ENCODE assay signal across 16 cellular contexts in the genomic region with DNA sequence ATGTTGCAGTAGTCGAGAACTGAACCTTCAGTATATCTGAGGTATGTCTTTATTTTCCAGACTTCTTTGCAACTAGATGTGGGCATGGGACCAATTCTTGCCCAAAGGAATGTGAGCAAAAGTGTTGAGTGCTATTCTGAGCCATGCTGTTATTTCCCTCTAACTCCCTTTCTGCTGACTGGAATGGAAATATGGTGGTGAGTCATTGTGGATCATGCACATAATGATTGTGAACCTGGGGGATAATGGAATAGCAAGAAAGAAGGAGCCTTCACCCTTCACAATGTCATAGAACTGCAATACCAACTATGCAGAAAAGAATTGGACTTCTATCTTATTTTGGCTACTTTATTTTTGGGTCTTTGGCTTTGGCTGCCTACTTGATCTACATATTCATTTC. TPM values are rescaled to one million over a fixed set of nuclear protein-coding genes. Genes with fewer than 3 reads are reported as not detected.
DNase-seq lines count a peak whose midpoint lies in the region; ATAC-seq, FAIRE-seq and TF ChIP-seq lines count a peak whose summit lies in the region.
"Had no signal": no experiment of that assay in that cellular context is flagged by ENCODE, and none has a peak within 500 bp of the region (broad histone marks: within the 10 kb centered on the region; RNA-seq: fewer than 3 reads in every experiment).

No MANE protein-coding gene starts in this region.

- H3K9me3 Mint-ChIP-seq in effector memory CD8-positive, alpha-beta T cell = no peaks in the 10 kb centered on the region

- H3K9me3 ChIP-seq in PC-3 (ENCODE audit: low read length) (no peaks in the 10 kb centered on the region), mesenchymal stem cell (ENCODE audit: control insufficient read depth, low read length) (peaks cover 5% of the 10 kb centered on the region), left ventricle myocardium inferior (replicated peaks) (peaks cover 4% of the 10 kb centered on the region)
- H3K9me3 ChIP-seq: gastrocnemius medialis had no signal

- ATAC-seq in PC-3 = peak; percentile 82
- ATAC-seq in effector memory CD8-positive, alpha-beta T cell (replicated peaks) = no peak
- ATAC-seq: activated T-cell treated with anti-CD3 and anti-CD28 coated beads, Interleukin-2, amount 50 U/mL, for 4 hours; gastrocnemius medialis; left lobe of liver had no signal

- peak; percentile 84 for DNase-seq in AG20443 (ENCODE audit: low spot score)
- DNase-seq in PC-3 = peak; percentile 80
- DNase-seq in dedifferentiated amniotic fluid mesenchymal stem cell (ENCODE audit: extremely low spot score) = peak; percentile 74
- peak; percentile 80 for DNase-seq in mesenchymal stem cell
- DNase-seq in GM12891 (ENCODE audit: insufficient read length, low spot score) = no peak
- DNase-seq in effector memory CD8-positive, alpha-beta T cell = no peak
- no peak for DNase-seq in left ventricle myocardium inferior
- DNase-seq in HK-2 (ENCODE audit: unreplicated experiment) = no peak
- DNase-seq: activated T-cell treated with anti-CD3 and anti-CD28 coated beads, Interleukin-2, amount 50 U/mL, for 4 hours; gastrocnemius medialis; GF-D8; NCI-H1694 treated with DMSO at 0.1 percent for 48 hours had no signal

- no peaks in the 10 kb centered on the region for H3K27me3 ChIP-seq in PC-3 (ENCODE audit: low read length)
- no peaks in the 10 kb centered on the region for H3K27me3 ChIP-seq in mesenchymal stem cell (ENCODE audit: control insufficient read depth in 1 of 2, insufficient read depth in 1 of 2, low read length in 2 of 2)
- peaks cover 7% of the 10 kb centered on the region for H3K27me3 ChIP-seq in left ventricle myocardium inferior (ENCODE audit: low read depth)
- H3K27me3 ChIP-seq: gastrocnemius medialis had no signal

- H2AK5ac ChIP-seq in mesenchymal stem cell (ENCODE audit: low read length, severe bottlenecking) = no peak overlapping the region

- H2BK5ac ChIP-seq in mesenchymal stem cell (ENCODE audit: low read depth, low read length, poor library complexity, severe bottlenecking) = no peak overlapping the region

- H3K9ac ChIP-seq in PC-3 (ENCODE audit: low read length) = no peak overlapping the region
- H3K9ac ChIP-seq in mesenchymal stem cell (ENCODE audit: low read length) = peak overlapping the region; percentile 16

- BruUV-seq in PC-3 (replicated peaks; lab: Mats Ljungman, UMichigan) = no TSS peak

- CTCF ChIA-PET in PC-3 (lab: Charles Lee) = no interaction called here

- H3K4me2 ChIP-seq in PC-3 (ENCODE audit: low read length) (peak overlapping the region; percentile 9; the same call in 1 of the 2 replicates), mesenchymal stem cell (ENCODE audit: low read length, poor library complexity, severe bottlenecking) (no peak overlapping the region)

- no peak for FAIRE-seq in GM12891 (lab: Jason Lieb, UNC)

- no peak overlapping the region for H3K4ac ChIP-seq in mesenchymal stem cell (ENCODE audit: low read depth in 1 of 2, low read length in 2 of 2)

- H2BK15ac ChIP-seq in mesenchymal stem cell (ENCODE audit: low read depth, poor library complexity, severe bottlenecking) = no peak overlapping the region

- H3K27me3 Mint-ChIP-seq in effector memory CD8-positive, alpha-beta T cell = peaks cover 0 to 9% of the 10 kb centered on the region in 2 donors

- no peak overlapping the region for H3K18ac ChIP-seq in mesenchymal stem cell (ENCODE audit: low read depth in 1 of 2, low read length in 2 of 2)

- no peaks in the 10 kb centered on the region for H4K20me1 ChIP-seq in PC-3 (ENCODE audit: low read length)

- no peak overlapping the region for H4K91ac ChIP-seq in mesenchymal stem cell (ENCODE audit: low read length)

- no peak overlapping the region for H3K4me3 Mint-ChIP-seq in effector memory CD8-positive, alpha-beta T cell
- H3K4me3 Mint-ChIP-seq: activated T-cell treated with anti-CD3 and anti-CD28 coated beads, Interleukin-2, amount 50 U/mL, for 4 hours; neural crest cell had no signal

- H3K79me2 ChIP-seq in PC-3 (ENCODE audit: low read length) = no peaks in the 10 kb centered on the region

- no peak overlapping the region for H3K27ac Mint-ChIP-seq in effector memory CD8-positive, alpha-beta T cell

- H3K79me1 ChIP-seq in mesenchymal stem cell (replicated peaks; ENCODE audit: low read length, poor library complexity, severe bottlenecking) = no peaks in the 10 kb centered on the region

- H3K4me1 Mint-ChIP-seq in effector memory CD8-positive, alpha-beta T cell (ENCODE audit: low read depth in 2 of 2) = peaks cover 0 to 7% of the 10 kb centered on the region in 2 donors
- H3K4me1 Mint-ChIP-seq: neural crest cell had no signal

- H3K4me3 ChIP-seq in PC-3 (ENCODE audit: low read length) (no peak overlapping the region), mesenchymal stem cell (ENCODE audit: insufficient read depth in 1 of 2, low read depth in 1 of 2, low read length in 2 of 2) (no peak overlapping the region), left ventricle myocardium inferior (no peak overlapping the region)
- H3K4me3 ChIP-seq: gastrocnemius medialis, SK-N-MC had no signal

- no peak overlapping the region for H2BK12ac ChIP-seq in mesenchymal stem cell (ENCODE audit: low read length in 2 of 2)

- H3K14ac ChIP-seq in mesenchymal stem cell (ENCODE audit: low read length in 2 of 2) = no peak overlapping the region

- H3K36me3 ChIP-seq in PC-3 (ENCODE audit: low read depth, low read length) (no peaks in the 10 kb centered on the region), mesenchymal stem cell (ENCODE audit: control insufficient read depth in 1 of 2, insufficient read depth in 2 of 2, low read depth in 1 of 2, low read length in 2 of 2) (no peaks in the 10 kb centered on the region), left ventricle myocardium inferior (no peaks in the 10 kb centered on the region)
- H3K36me3 ChIP-seq: gastrocnemius medialis had no signal

- no peaks in the 10 kb centered on the region for H3F3A ChIP-seq in PC-3 (ENCODE audit: low read length, unreplicated experiment)

- H4K8ac ChIP-seq in mesenchymal stem cell (ENCODE audit: low read length) = no peak overlapping the region

- TF ChIP-seq POLR2A in GM12891 (IDR thresholded peaks at IDR 0.05; ENCODE audit: low read depth, low read length) = no peak

- H2AFZ ChIP-seq in PC-3 (ENCODE audit: low read length) (no peak overlapping the region), mesenchymal stem cell (ENCODE audit: low read depth, low read length) (no peak overlapping the region)

- H3K36me3 Mint-ChIP-seq in effector memory CD8-positive, alpha-beta T cell (ENCODE audit: insufficient read depth) = no peaks in the 10 kb centered on the region

- no peak for TF ChIP-seq CTCF in PC-3 (conservative IDR thresholded peaks at IDR 0.05; ENCODE audit: low read depth, low read length)
- TF ChIP-seq CTCF in left ventricle myocardium inferior (IDR thresholded peaks at IDR 0.05; ENCODE audit: borderline replicate concordance) = no peak

- H3K23ac ChIP-seq in mesenchymal stem cell (ENCODE audit: low read length in 2 of 2) = no peak overlapping the region

- POLR2A ChIA-PET in PC-3 (lab: Charles Lee; ENCODE audit: unreplicated experiment) = no interaction called here

- H3K9me2 ChIP-seq in PC-3 (replicated peaks; ENCODE audit: low read length) = no peaks in the 10 kb centered on the region

- intact Hi-C loops in PC-3 (cut with micrococcal nuclease) = no loop called here
- intact Hi-C loops in left ventricle myocardium inferior (cut with micrococcal nuclease) = no loop called here

- H3K27ac ChIP-seq in PC-3 (ENCODE audit: low read length) = no peak overlapping the region
- H3K27ac ChIP-seq in mesenchymal stem cell (ENCODE audit: low read length, poor library complexity, severe bottlenecking) = no peak overlapping the region
- no peak overlapping the region for H3K27ac ChIP-seq in left ventricle myocardium inferior (replicated peaks)
- H3K27ac ChIP-seq: C4-2B, gastrocnemius medialis, SK-N-MC had no signal

- peaks cover 27% of the 10 kb centered on the region for H3K4me1 ChIP-seq in PC-3 (ENCODE audit: insufficient read depth, low read length)
- H3K4me1 ChIP-seq in mesenchymal stem cell (ENCODE audit: control insufficient read depth, insufficient read depth, low read depth, low read length) = peaks cover 6% of the 10 kb centered on the region
- no peaks in the 10 kb centered on the region for H3K4me1 ChIP-seq in left ventricle myocardium inferior
- H3K4me1 ChIP-seq: gastrocnemius medialis had no signal

- H2BK120ac ChIP-seq in mesenchymal stem cell (ENCODE audit: low read depth, low read length) = no peak overlapping the region

- WGBS in mesenchymal stem cell = 68% methylated on average over 1 of the region's 1 CpG

TF ChIP-seq in GM12891, 5 proteins besides CTCF, POLR2A, EP300 and RAD21:
- no peak for TF ChIP-seq TAF1 (IDR thresholded peaks at IDR 0.05; ENCODE audit: low read depth, low read length)
- no peak for TF ChIP-seq POU2F2 (IDR thresholded peaks at IDR 0.05; ENCODE audit: low read depth, low read length)
- TF ChIP-seq POLR2AphosphoS5 (IDR thresholded peaks at IDR 0.05; ENCODE audit: low read depth, low read length) = no peak
- no peak for TF ChIP-seq SPI1 (IDR thresholded peaks at IDR 0.05; ENCODE audit: low read depth, low read length)
- TF ChIP-seq PAX5 (IDR thresholded peaks at IDR 0.05; ENCODE audit: insufficient read depth, low read length, severe bottlenecking) = no peak

RNA-seq across cellular contexts. Expression of gene DOCK2, which starts 10.3 kb away (rescaled TPM):
- 0.26 and 0.58 TPM in 2 replicates for total RNA-seq in PC-3 (2014; rRNA removed)
- 1.5 TPM for polyA plus RNA-seq in mesenchymal stem cell (2013, experiment 1 of 2)
- 1.2 TPM for polyA plus RNA-seq in mesenchymal stem cell (2013, experiment 2 of 2)
- polyA plus RNA-seq in GM12891 (2012; ENCODE audit: low read depth, missing spikeins) = 65.6 TPM
- 4.2 TPM for total RNA-seq in left ventricle myocardium inferior

RNA-seq across cellular contexts. Expression of gene SPDL1, which starts 43.2 kb away (rescaled TPM):
- 29.9 and 38.8 TPM in 2 replicates for total RNA-seq in PC-3 (2014; rRNA removed)
- 27.2 TPM for polyA plus RNA-seq in mesenchymal stem cell (2013, experiment 1 of 2)
- polyA plus RNA-seq in mesenchymal stem cell (2013, experiment 2 of 2) = 25.2 TPM
- 21.0 TPM for polyA plus RNA-seq in GM12891 (2012; ENCODE audit: low read depth, missing spikeins)
- 4.3 TPM for total RNA-seq in left ventricle myocardium inferior

Comparison
In these comparisons a context has a peak if more than half of its experiments do, and no peak if none do; other contexts are left out.
1. DNase-seq: peak in AG20443 (single experiment), PC-3 (single experiment), dedifferentiated amniotic fluid mesenchymal stem cell (single experiment) and mesenchymal stem cell (single experiment); none in GM12891 (single experiment), effector memory CD8-positive, alpha-beta T cell (0 of 3), left ventricle myocardium inferior (single experiment) and HK-2 (single experiment).